Comparison of ENCODE assay signal across 9 cellular contexts in genomic region chr7:5689118-5689517, GRCh38.
DNase-seq lines count a peak whose midpoint lies in the region; ATAC-seq, FAIRE-seq and TF ChIP-seq lines count a peak whose summit lies in the region.
"Had no signal": no experiment of that assay in that cellular context is flagged by ENCODE, and none has a peak within 500 bp of the region (broad histone marks: within the 10 kb centered on the region; RNA-seq: fewer than 3 reads in every experiment).

No MANE protein-coding gene starts in this region.

- peaks cover 3% of the 10 kb centered on the region for H3K79me2 ChIP-seq in HepG2 (ENCODE audit: insufficient read depth, low read length)

- peaks cover 0 to 3% (median 0%) of the 10 kb centered on the region in 4 donors for H3K36me3 ChIP-seq in liver (ENCODE audit: control insufficient read depth in 4 of 4, insufficient read depth in 3 of 4, low read depth in 1 of 4, low read length in 3 of 4)
- peaks cover 1 to 32% of the 10 kb centered on the region in 2 experiments; a peak in 3 of 5 replicates for H3K36me3 ChIP-seq in HepG2 (replicated peaks in 1 of 2; ENCODE audit: control insufficient read depth in 1 of 2, insufficient read depth in 2 of 2, low read length in 2 of 2)
- peaks cover 17% of the 10 kb centered on the region for H3K36me3 ChIP-seq in neutrophil

- H3K27me3 ChIP-seq in liver (ENCODE audit: control insufficient read depth in 4 of 4, insufficient read depth in 4 of 4, low read length in 3 of 4) (no peaks in the 10 kb centered on the region), HepG2 (ENCODE audit: control insufficient read depth in 1 of 2, insufficient read depth in 2 of 2, low read length in 2 of 2) (no peaks in the 10 kb centered on the region), neutrophil (no peaks in the 10 kb centered on the region)

- POLR2A ChIA-PET in HepG2 (lab: Yijun Ruan, JAX), result no interaction called here

- TF ChIP-seq RAD21 in liver (IDR thresholded peaks at IDR 0.05) (no peak), HepG2 (CRISPR knock-in tag; IDR thresholded peaks at IDR 0.05) (no peak)

- no peaks in the 10 kb centered on the region for H4K20me1 ChIP-seq in HepG2 (ENCODE audit: insufficient read depth, low read length)

- no peak for FAIRE-seq in HepG2 (lab: Jason Lieb, UNC)

- BruUV-seq in HepG2 (replicated peaks; lab: Mats Ljungman, UMichigan), result no TSS peak

- DNase-seq in HepG2 (ENCODE audit: low spot score) (no peak), astrocyte of the spinal cord (ENCODE audit: low read depth, low spot score) (peak; percentile 37), GM20000 (ENCODE audit: low spot score) (no peak)
- DNase-seq: substantia nigra had no signal

- H3K27ac ChIP-seq in liver (ENCODE audit: low read depth in 1 of 2, low read length in 2 of 2) (peak overlapping the region; percentile 25 to 74), HepG2 (ENCODE audit: extremely low read length, insufficient read depth, low read length) (no peak overlapping the region), neutrophil (peak overlapping the region; percentile 90)

- no peak overlapping the region for H3K4me3 ChIP-seq in liver (ENCODE audit: low read depth in 1 of 3, low read length in 3 of 3)
- H3K4me3 ChIP-seq in HepG2 (replicated peaks in 1 of 3; ENCODE audit: insufficient read depth in 1 of 3, low read depth in 2 of 3, low read length in 3 of 3), result no peak overlapping the region
- H3K4me3 ChIP-seq in astrocyte of the spinal cord (ENCODE audit: low read depth, low read length), result no peak overlapping the region
- H3K4me3 ChIP-seq in neutrophil (ENCODE audit: low read depth in 1 of 2, low read length in 1 of 2), result no peak overlapping the region

- H3K4me2 ChIP-seq in HepG2 (ENCODE audit: low read depth, low read length), result no peak overlapping the region

- no peak for TF ChIP-seq CTCF in liver (IDR thresholded peaks at IDR 0.05; ENCODE audit: low read depth, low read length, missing input control)
- TF ChIP-seq CTCF in HepG2 (CRISPR knock-in tag; IDR thresholded peaks at IDR 0.05), result no peak
- TF ChIP-seq CTCF in astrocyte of the spinal cord (IDR thresholded peaks at IDR 0.05; ENCODE audit: low read depth, low read length), result no peak
- no peak for TF ChIP-seq CTCF in neutrophil (IDR thresholded peaks at IDR 0.05)
- TF ChIP-seq CTCF in GM20000 (IDR thresholded peaks at IDR 0.05; ENCODE audit: extremely low read depth, missing control alignments), result no peak

- H2AFZ ChIP-seq in HepG2 (ENCODE audit: low read length), result no peak overlapping the region

- peaks cover 2 to 28% (median 21%) of the 10 kb centered on the region in 4 donors for H3K4me1 ChIP-seq in liver (ENCODE audit: control insufficient read depth in 4 of 4, insufficient read depth in 4 of 4, low read length in 3 of 4)
- peaks cover 28% of the 10 kb centered on the region for H3K4me1 ChIP-seq in HepG2 (ENCODE audit: insufficient read depth, low read length)
- peaks cover 63 to 75% of the 10 kb centered on the region in 2 experiments for H3K4me1 ChIP-seq in neutrophil (ENCODE audit: control insufficient read depth in 1 of 2, insufficient read depth in 1 of 2, low read depth in 1 of 2, low read length in 1 of 2)

- in situ Hi-C loops in HepG2 (cut with HindIII; ENCODE audit: extremely low pct_ligation_motif_present, low pct_unique_long_range_greater_than_20kb) (no loop called here), astrocyte of the spinal cord (cut with HindIII; ENCODE audit: low sequenced_read_pairs) (no loop called here)

- intact Hi-C loops in HepG2 (cut with micrococcal nuclease; ENCODE audit: unreplicated experiment), result no loop called here

- 84% methylated on average over 5 of the region's 5 CpGs for WGBS in liver
- WGBS in HepG2 (ENCODE audit: low lambda C conversion rate), result 99% methylated on average over 5 of the region's 5 CpGs

- no peak for TF ChIP-seq EP300 in HepG2 (IDR thresholded peaks at IDR 0.05; ENCODE audit: low read depth in 2 of 2, low read length in 2 of 2)
- no peak for TF ChIP-seq EP300 in HepG2 (CRISPR knock-in tag; IDR thresholded peaks at IDR 0.05; ENCODE audit: borderline replicate concordance)

- CTCF ChIA-PET in HepG2 (lab: Yijun Ruan, JAX; ENCODE audit: low intra/inter-chr PET ratio, low total read pairs), result no interaction called here

- ATAC-seq in HepG2 (no peak), HG03520 (IDR thresholded peaks at IDR 0.05; ENCODE audit: unreplicated experiment) (no peak), HG03457 (IDR thresholded peaks at IDR 0.05; ENCODE audit: unreplicated experiment) (no peak), HG03442 (IDR thresholded peaks at IDR 0.05; ENCODE audit: unreplicated experiment) (no peak)

- H3K9ac ChIP-seq in liver (ENCODE audit: low read depth in 1 of 2, low read length in 2 of 2) (no peak overlapping the region), HepG2 (ENCODE audit: insufficient read depth, low read depth, low read length) (no peak overlapping the region)

- no peak for TF ChIP-seq POLR2A in HepG2 (IDR thresholded peaks at IDR 0.05; ENCODE audit: insufficient read depth in 1 of 2, low read depth in 2 of 2, low read length in 2 of 2)

- H3K9me3 ChIP-seq in liver (ENCODE audit: control insufficient read depth in 4 of 4, low read length in 3 of 4), result no peaks in the 10 kb centered on the region
- H3K9me3 ChIP-seq in HepG2 (ENCODE audit: low read length), result no peaks in the 10 kb centered on the region
- H3K9me3 ChIP-seq in neutrophil, result no peaks in the 10 kb centered on the region

TF ChIP-seq in liver, 16 proteins besides CTCF, POLR2A, EP300 and RAD21:
- no peak for TF ChIP-seq NR2F2 (IDR thresholded peaks at IDR 0.05)
- no peak for TF ChIP-seq EGR1 (IDR thresholded peaks at IDR 0.05; ENCODE audit: low read depth in 2 of 2)
- TF ChIP-seq RXRA (IDR thresholded peaks at IDR 0.05), result no peak
- TF ChIP-seq HNF4G (IDR thresholded peaks at IDR 0.05), result no peak
- TF ChIP-seq JUND (IDR thresholded peaks at IDR 0.05), result no peak
- no peak for TF ChIP-seq FOXA1 (IDR thresholded peaks at IDR 0.05)
TF ChIP-seq in liver: peak in this region for 0.

TF ChIP-seq in HepG2, 621 proteins besides CTCF, POLR2A, EP300 and RAD21:
- TF ChIP-seq ATRX (CRISPR knock-in tag; IDR thresholded peaks at IDR 0.05; ENCODE audit: borderline replicate concordance), result no peak
- no peak for TF ChIP-seq RORA (CRISPR knock-in tag; IDR thresholded peaks at IDR 0.05)
- no peak for TF ChIP-seq MXI1 (IDR thresholded peaks at IDR 0.05; ENCODE audit: borderline replicate concordance, low read depth, low read length)
- no peak for TF ChIP-seq RBM22 (optimal IDR thresholded peaks at IDR 0.05; ENCODE audit: low read length)
- no peak for TF ChIP-seq SNRNP70 (IDR thresholded peaks at IDR 0.05; ENCODE audit: low read depth, low read length)
- no peak for TF ChIP-seq E2F1 (CRISPR knock-in tag; IDR thresholded peaks at IDR 0.05)
- no peak for TF ChIP-seq RBAK (CRISPR knock-in tag; IDR thresholded peaks at IDR 0.05)
- no peak for TF ChIP-seq ARHGAP35 (CRISPR knock-in tag; IDR thresholded peaks at IDR 0.05; ENCODE audit: borderline replicate concordance)
- TF ChIP-seq KLF13 (CRISPR knock-in tag; IDR thresholded peaks at IDR 0.05), result no peak
- TF ChIP-seq ZFP62 (CRISPR knock-in tag; IDR thresholded peaks at IDR 0.05), result no peak
- TF ChIP-seq ZNF83 (CRISPR knock-in tag; IDR thresholded peaks at IDR 0.05; ENCODE audit: borderline replicate concordance), result no peak
- TF ChIP-seq ZNF256 (CRISPR knock-in tag; conservative IDR thresholded peaks at IDR 0.05), result no peak
- TF ChIP-seq ZNF800 (CRISPR knock-in tag; IDR thresholded peaks at IDR 0.05), result no peak
- TF ChIP-seq ZNF234 (CRISPR knock-in tag; conservative IDR thresholded peaks at IDR 0.05), result no peak
- no peak for TF ChIP-seq ZNF816 (CRISPR knock-in tag; IDR thresholded peaks at IDR 0.05; ENCODE audit: borderline replicate concordance)
- no peak for TF ChIP-seq CBX5 (CRISPR knock-in tag; IDR thresholded peaks at IDR 0.05; ENCODE audit: borderline replicate concordance)
- no peak for TF ChIP-seq AKAP8 (CRISPR knock-in tag; IDR thresholded peaks at IDR 0.05)
